Comparison of ENCODE assay signal across 23 cellular contexts in genomic region chr2:121429927-121430511, GRCh38.
"Had no signal": no experiment of that assay in that cellular context is flagged by ENCODE, and none has a peak within 500 bp of the region (broad histone marks: within the 10 kb centered on the region; RNA-seq: fewer than 3 reads in every experiment).

No MANE protein-coding gene starts in this region.

- H3K27me3 Mint-ChIP-seq: activated naive CD8-positive, alpha-beta T cell treated with anti-CD3 and anti-CD28 coated beads for 36 hours; stimulated activated naive B cell treated with anti-CD40 and anti-IgM and Interleukin-4, amounts not matched to agents 10 μg/mL and 1 μg/mL and 100 μg/mL, for 72 hours had no signal

- H3K27ac ChIP-seq: epithelial cell of prostate, gastroesophageal sphincter, parathyroid adenoma, right lobe of liver, skin epidermis, transverse colon, WERI-Rb-1 had no signal

- H3K9me3 Mint-ChIP-seq: activated naive CD8-positive, alpha-beta T cell treated with anti-CD3 and anti-CD28 coated beads for 36 hours; natural killer cell; stimulated activated naive B cell treated with anti-CD40 and anti-IgM and Interleukin-4, amounts not matched to agents 10 μg/mL and 1 μg/mL and 100 μg/mL, for 72 hours had no signal

- H3K27ac Mint-ChIP-seq: activated naive CD8-positive, alpha-beta T cell treated with anti-CD3 and anti-CD28 coated beads for 36 hours; stimulated activated naive B cell treated with anti-CD40 and anti-IgM and Interleukin-4, amounts not matched to agents 10 μg/mL and 1 μg/mL and 100 μg/mL, for 72 hours had no signal

- H3K4me1 ChIP-seq: gastroesophageal sphincter, parathyroid adenoma, right lobe of liver, transverse colon had no signal

- ATAC-seq: gastroesophageal sphincter; natural killer cell; right lobe of liver; stimulated activated naive B cell treated with anti-CD40 and anti-IgM and Interleukin-4, amounts not matched to agents 10 μg/mL and 1 μg/mL and 100 μg/mL, for 72 hours had no signal

- H3K9ac ChIP-seq: parathyroid adenoma had no signal

- DNase-seq: activated CD4-positive, CD25-positive, alpha-beta regulatory T cell treated with anti-CD3 and anti-CD28 coated beads, Interleukin-2, amount 50 U/mL, for 72 hours; activated CD8-positive, alpha-beta memory T cell treated with anti-CD3 and anti-CD28 coated beads for 24 hours; activated CD8-positive, alpha-beta memory T cell treated with anti-CD3 and anti-CD28 coated beads, Interleukin-2, amount 50 U/mL, for 4 hours; activated naive CD4-positive, alpha-beta T cell treated with Interleukin-2 at 50 U/mL for 16 hours; activated naive CD8-positive, alpha-beta T cell treated with anti-CD3 and anti-CD28 coated beads for 36 hours; activated T-cell treated with anti-CD3 and anti-CD28 coated beads, Interleukin-2, amount 50 U/mL, for 48 hours; amniotic stem cell; cortex of kidney; kidney; natural killer cell; right lobe of liver; stimulated activated CD4-positive, alpha-beta T cell treated with anti-CD3 and anti-CD28 coated beads, Interleukin-15, amount 100 ng/mL, for 24 hours; stimulated activated CD4-positive, alpha-beta T cell treated with anti-CD3 and anti-CD28 coated beads, Interleukin-2, amount 100 ng/mL, for 48 hours; stimulated activated CD8-positive, alpha-beta memory T cell treated with anti-CD3 and anti-CD28 coated beads, Interleukin-4, amount 100 ng/mL, for 48 hours; stimulated activated naive B cell treated with anti-CD40 and anti-IgM and Interleukin-4, amounts not matched to agents 10 μg/mL and 1 μg/mL and 100 μg/mL, for 72 hours; T-helper 1 cell; transverse colon; WERI-Rb-1 had no signal

- H3K4me3 Mint-ChIP-seq: activated naive CD8-positive, alpha-beta T cell treated with anti-CD3 and anti-CD28 coated beads for 36 hours; natural killer cell; stimulated activated naive B cell treated with anti-CD40 and anti-IgM and Interleukin-4, amounts not matched to agents 10 μg/mL and 1 μg/mL and 100 μg/mL, for 72 hours had no signal

- H2AFZ ChIP-seq: parathyroid adenoma had no signal

- H3K4me1 Mint-ChIP-seq: activated naive CD8-positive, alpha-beta T cell treated with anti-CD3 and anti-CD28 coated beads for 36 hours; natural killer cell; stimulated activated naive B cell treated with anti-CD40 and anti-IgM and Interleukin-4, amounts not matched to agents 10 μg/mL and 1 μg/mL and 100 μg/mL, for 72 hours had no signal

- H3K27me3 ChIP-seq: gastroesophageal sphincter, right lobe of liver, transverse colon had no signal

- H3K9me3 ChIP-seq: gastroesophageal sphincter, right lobe of liver, transverse colon had no signal

- H3K4me3 ChIP-seq: gastroesophageal sphincter, lung, right lobe of liver, skin epidermis, transverse colon had no signal
